Comparison of ENCODE assay signal across 24 cellular contexts in the genomic region with DNA sequence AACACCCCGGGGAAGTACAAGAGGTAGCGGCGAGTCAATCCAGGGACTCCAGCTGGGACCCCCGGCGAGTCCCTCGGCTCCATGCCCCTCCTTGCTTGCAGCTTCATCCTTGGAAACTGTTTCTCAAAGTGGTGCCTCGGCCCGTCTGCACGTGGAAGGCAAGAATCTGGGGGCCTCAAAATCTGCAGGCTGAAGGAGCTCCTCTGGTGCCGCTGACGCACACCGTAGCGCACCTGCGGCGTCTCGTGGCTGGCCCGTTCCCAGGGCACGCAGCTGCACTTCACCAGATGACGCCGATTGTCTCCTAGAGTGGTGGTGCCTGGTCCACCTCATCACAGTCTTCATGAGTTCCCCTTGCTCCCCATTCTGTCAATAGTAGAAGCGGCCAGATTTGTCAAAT.
"Had no signal": no experiment of that assay in that cellular context is flagged by ENCODE, and none has a peak within 500 bp of the region (broad histone marks: within the 10 kb centered on the region; RNA-seq: fewer than 3 reads in every experiment).

No MANE protein-coding gene starts in this region.

- DNase-seq: hypothalamus; immature natural killer cell; kidney; left colon; left lung; lower lobe of right lung; mammary epithelial cell; mesendoderm; naive B cell; natural killer cell; nephron progenitor cell; ovary; right lobe of liver; stimulated activated CD4-positive, alpha-beta T cell treated with anti-CD3 and anti-CD28 coated beads, Interleukin-1b, Interleukin-23, amount 100 ng/mL, for 48 hours; stimulated activated CD4-positive, alpha-beta T cell treated with anti-CD3 and anti-CD28 coated beads, Interleukin-2, amount 100 ng/mL, for 48 hours; stimulated activated naive B cell treated with anti-CD40 and anti-IgM and Interleukin-4, amounts not matched to agents 10 μg/mL and 1 μg/mL and 100 μg/mL, for 72 hours; stimulated activated naive CD8-positive, alpha-beta T cell treated with anti-CD3 and anti-CD28 coated beads, Interleukin-15, Interleukin-2, amounts not matched to agents 100 U/mL and 50 U/mL, for 24 hours; stomach; testis; thyroid gland; transverse colon had no signal

- H3K27ac Mint-ChIP-seq: immature natural killer cell; mesothelial cell of epicardium; naive B cell; natural killer cell; nephron progenitor cell; neural progenitor cell; progenitor cell of endocrine pancreas; stimulated activated naive B cell treated with anti-CD40 and anti-IgM and Interleukin-4, amounts not matched to agents 10 μg/mL and 1 μg/mL and 100 μg/mL, for 72 hours had no signal

- H3K4me1 Mint-ChIP-seq: immature natural killer cell; mesothelial cell of epicardium; naive B cell; natural killer cell; nephron progenitor cell; neural progenitor cell; stimulated activated naive B cell treated with anti-CD40 and anti-IgM and Interleukin-4, amounts not matched to agents 10 μg/mL and 1 μg/mL and 100 μg/mL, for 72 hours had no signal

- H3K9me3 Mint-ChIP-seq: immature natural killer cell; mesothelial cell of epicardium; naive B cell; natural killer cell; stimulated activated naive B cell treated with anti-CD40 and anti-IgM and Interleukin-4, amounts not matched to agents 10 μg/mL and 1 μg/mL and 100 μg/mL, for 72 hours had no signal

- H3K36me3 Mint-ChIP-seq: immature natural killer cell; mesothelial cell of epicardium; naive B cell; natural killer cell; neural progenitor cell; stimulated activated naive B cell treated with anti-CD40 and anti-IgM and Interleukin-4, amounts not matched to agents 10 μg/mL and 1 μg/mL and 100 μg/mL, for 72 hours had no signal

- H3K4me3 Mint-ChIP-seq: immature natural killer cell; mesothelial cell of epicardium; naive B cell; natural killer cell; nephron progenitor cell; neural progenitor cell; stimulated activated naive B cell treated with anti-CD40 and anti-IgM and Interleukin-4, amounts not matched to agents 10 μg/mL and 1 μg/mL and 100 μg/mL, for 72 hours had no signal
